22 cellular contexts compared by ENCODE assay signal in genomic region chr2:207549145-207549544, GRCh38. TPM values are rescaled to one million over a fixed set of nuclear protein-coding genes. Genes with fewer than 3 reads are reported as not detected.
DNase-seq lines count a peak whose midpoint lies in the region; ATAC-seq and TF ChIP-seq lines count a peak whose summit lies in the region.
"Had no signal": no experiment of that assay in that cellular context is flagged by ENCODE, and none has a peak within 500 bp of the region (broad histone marks: within the 10 kb centered on the region; RNA-seq: fewer than 3 reads in every experiment).

No MANE protein-coding gene starts in this region.

- TF ChIP-seq CTCF in cardiac muscle cell (IDR thresholded peaks at IDR 0.05; ENCODE audit: low read depth, low read length) (no peak), osteocyte (IDR thresholded peaks at IDR 0.05) (no peak), adrenal gland (IDR thresholded peaks at IDR 0.05) (no peak)

- H3K27ac ChIP-seq in cardiac muscle cell: peak overlapping the region; percentile 88
- H3K27ac ChIP-seq in adrenal gland: no peak overlapping the region
- H3K27ac ChIP-seq: BLaER1, Peyer's patch had no signal

- ATAC-seq in activated T-cell treated with anti-CD3 and anti-CD28 coated beads, Interleukin-2, amount 50 U/mL, for 4 hours: no peak
- ATAC-seq in activated T-helper 17 cell treated with anti-CD3 and anti-CD28 coated beads, Interleukin-2, amount 50 U/mL, for 72 hours (replicated peaks): no peak
- ATAC-seq in GM21390 (IDR thresholded peaks at IDR 0.05; ENCODE audit: unreplicated experiment): no peak
- ATAC-seq: mucosa of descending colon; stimulated activated effector memory CD8-positive, alpha-beta T cell treated with anti-CD3 and anti-CD28 coated beads, Interleukin-12 subunit alpha, Interleukin-12 subunit beta, amount 100 ng/mL, for 72 hours had no signal

- H3K4me3 ChIP-seq in cardiac muscle cell (peak overlapping the region; percentile 11), adrenal gland (no peak overlapping the region)
- H3K4me3 ChIP-seq: BLaER1, mucosa of descending colon, Peyer's patch had no signal

- peak overlapping the region; percentile 37 for H3K27ac Mint-ChIP-seq in activated T-cell treated with anti-CD3 and anti-CD28 coated beads, Interleukin-2, amount 50 U/mL, for 24 hours
- peak overlapping the region; percentile 53 for H3K27ac Mint-ChIP-seq in activated T-helper 17 cell treated with anti-CD3 and anti-CD28 coated beads, Interleukin-2, amount 50 U/mL, for 72 hours
- H3K27ac Mint-ChIP-seq in osteocyte (ENCODE audit: unreplicated experiment): peak overlapping the region; percentile 81
- H3K27ac Mint-ChIP-seq: activated T-helper 1 cell treated with anti-CD3 and anti-CD28 coated beads, Interleukin-12 subunit alpha, Interleukin-12 subunit beta, Interleukin-2, Interleukin-4 antibody, amounts not matched to agents 30 ng/mL and 10 ng/mL and 1 ng/mL, durations not matched to agents 14 hours and 24 hours and 36 hours; stimulated activated effector memory CD8-positive, alpha-beta T cell treated with anti-CD3 and anti-CD28 coated beads, Interleukin-12 subunit alpha, Interleukin-12 subunit beta, amount 100 ng/mL, for 72 hours had no signal

- H3K27me3 Mint-ChIP-seq in activated T-cell treated with anti-CD3 and anti-CD28 coated beads, Interleukin-2, amount 50 U/mL, for 24 hours: no peaks in the 10 kb centered on the region
- no peaks in the 10 kb centered on the region for H3K27me3 Mint-ChIP-seq in activated T-cell treated with anti-CD3 and anti-CD28 coated beads, Interleukin-2, amount 50 U/mL, for 4 hours (ENCODE audit: low read depth)
- H3K27me3 Mint-ChIP-seq in activated T-helper 17 cell treated with anti-CD3 and anti-CD28 coated beads, Interleukin-2, amount 50 U/mL, for 72 hours: no peaks in the 10 kb centered on the region
- no peaks in the 10 kb centered on the region for H3K27me3 Mint-ChIP-seq in osteocyte (ENCODE audit: unreplicated experiment)

- peaks cover 73% of the 10 kb centered on the region for H3K4me1 Mint-ChIP-seq in activated T-cell treated with anti-CD3 and anti-CD28 coated beads, Interleukin-2, amount 50 U/mL, for 24 hours (ENCODE audit: low read depth)
- peaks cover 63% of the 10 kb centered on the region for H3K4me1 Mint-ChIP-seq in activated T-cell treated with anti-CD3 and anti-CD28 coated beads, Interleukin-2, amount 50 U/mL, for 4 hours (ENCODE audit: low read depth)
- peaks cover 29% of the 10 kb centered on the region for H3K4me1 Mint-ChIP-seq in activated T-helper 17 cell treated with anti-CD3 and anti-CD28 coated beads, Interleukin-2, amount 50 U/mL, for 72 hours
- peaks cover 47% of the 10 kb centered on the region for H3K4me1 Mint-ChIP-seq in osteocyte (ENCODE audit: unreplicated experiment)

- intact Hi-C loops in adrenal gland (cut with DNase I): no loop called here

- H3K36me3 ChIP-seq in cardiac muscle cell (no peaks in the 10 kb centered on the region), adrenal gland (replicated peaks in 1 of 2) (no peaks in the 10 kb centered on the region)
- H3K36me3 ChIP-seq: Peyer's patch had no signal

- DNase-seq in activated T-cell treated with anti-CD3 and anti-CD28 coated beads, Interleukin-2, amount 50 U/mL, for 24 hours: no peak
- no peak for DNase-seq in activated T-cell treated with anti-CD3 and anti-CD28 coated beads, Interleukin-2, amount 50 U/mL, for 4 hours
- peak in 1 of 2 donors; percentile 26 for DNase-seq in cardiac muscle cell (ENCODE audit: low read depth in 1 of 2, low spot score in 1 of 2)
- no peak for DNase-seq in osteocyte (ENCODE audit: extremely low spot score, unreplicated experiment)
- DNase-seq in adrenal gland: no peak
- no peak for DNase-seq in NCI-H82 treated with DMSO at 0.1 percent for 48 hours (lab: John Stamatoyannopoulos, UW; ENCODE audit: unreplicated experiment)
- DNase-seq: 8988T; activated CD4-positive, alpha-beta T cell treated with anti-CD3 and anti-CD28 coated beads, Interleukin-2, amount 50 U/mL, for 4 hours; DMS79; head of caudate nucleus; kidney glomerular epithelial cell; mucosa of descending colon; NCI-H1092 treated with DMSO at 0.1 percent for 48 hours; NCI-H2107; NCI-H69; Peyer's patch; posterior cingulate gyrus had no signal

- H3K4me3 Mint-ChIP-seq in activated T-cell treated with anti-CD3 and anti-CD28 coated beads, Interleukin-2, amount 50 U/mL, for 24 hours: no peak overlapping the region
- H3K4me3 Mint-ChIP-seq in activated T-cell treated with anti-CD3 and anti-CD28 coated beads, Interleukin-2, amount 50 U/mL, for 4 hours: no peak overlapping the region
- H3K4me3 Mint-ChIP-seq in activated T-helper 17 cell treated with anti-CD3 and anti-CD28 coated beads, Interleukin-2, amount 50 U/mL, for 72 hours: no peak overlapping the region
- no peak overlapping the region for H3K4me3 Mint-ChIP-seq in osteocyte (ENCODE audit: unreplicated experiment)
- H3K4me3 Mint-ChIP-seq: activated T-helper 1 cell treated with anti-CD3 and anti-CD28 coated beads, Interleukin-12 subunit alpha, Interleukin-12 subunit beta, Interleukin-2, Interleukin-4 antibody, amounts not matched to agents 30 ng/mL and 10 ng/mL and 1 ng/mL, durations not matched to agents 14 hours and 24 hours and 36 hours; stimulated activated effector memory CD8-positive, alpha-beta T cell treated with anti-CD3 and anti-CD28 coated beads, Interleukin-12 subunit alpha, Interleukin-12 subunit beta, amount 100 ng/mL, for 72 hours had no signal

- H3K27me3 ChIP-seq in cardiac muscle cell: no peaks in the 10 kb centered on the region
- no peaks in the 10 kb centered on the region for H3K27me3 ChIP-seq in adrenal gland
- H3K27me3 ChIP-seq: BLaER1, Peyer's patch had no signal

- H3K4me1 ChIP-seq in cardiac muscle cell (ENCODE audit: low read depth) (peaks cover 42% of the 10 kb centered on the region), adrenal gland (replicated peaks in 1 of 2) (peaks cover 22 to 24% of the 10 kb centered on the region in 2 donors)
- H3K4me1 ChIP-seq: BLaER1 had no signal

- no peak for TF ChIP-seq POLR2A in adrenal gland (IDR thresholded peaks at IDR 0.05)

- H3K9me3 Mint-ChIP-seq in activated T-cell treated with anti-CD3 and anti-CD28 coated beads, Interleukin-2, amount 50 U/mL, for 24 hours: no peaks in the 10 kb centered on the region
- no peaks in the 10 kb centered on the region for H3K9me3 Mint-ChIP-seq in activated T-cell treated with anti-CD3 and anti-CD28 coated beads, Interleukin-2, amount 50 U/mL, for 4 hours
- no peaks in the 10 kb centered on the region for H3K9me3 Mint-ChIP-seq in activated T-helper 17 cell treated with anti-CD3 and anti-CD28 coated beads, Interleukin-2, amount 50 U/mL, for 72 hours
- no peaks in the 10 kb centered on the region for H3K9me3 Mint-ChIP-seq in osteocyte (ENCODE audit: unreplicated experiment)
- H3K9me3 Mint-ChIP-seq: activated T-helper 1 cell treated with anti-CD3 and anti-CD28 coated beads, Interleukin-12 subunit alpha, Interleukin-12 subunit beta, Interleukin-2, Interleukin-4 antibody, amounts not matched to agents 30 ng/mL and 10 ng/mL and 1 ng/mL, durations not matched to agents 14 hours and 24 hours and 36 hours; stimulated activated effector memory CD8-positive, alpha-beta T cell treated with anti-CD3 and anti-CD28 coated beads, Interleukin-12 subunit alpha, Interleukin-12 subunit beta, amount 100 ng/mL, for 72 hours had no signal

- WGBS in adrenal gland, 4 donors: 69 to 76% (median 73%) methylated on average over 2 of the region's 2 CpGs

- peaks cover 56% of the 10 kb centered on the region for H3K36me3 Mint-ChIP-seq in activated T-cell treated with anti-CD3 and anti-CD28 coated beads, Interleukin-2, amount 50 U/mL, for 24 hours (ENCODE audit: low read depth)
- peaks cover 19% of the 10 kb centered on the region for H3K36me3 Mint-ChIP-seq in activated T-cell treated with anti-CD3 and anti-CD28 coated beads, Interleukin-2, amount 50 U/mL, for 4 hours (ENCODE audit: insufficient read depth)
- peaks cover 52% of the 10 kb centered on the region for H3K36me3 Mint-ChIP-seq in activated T-helper 17 cell treated with anti-CD3 and anti-CD28 coated beads, Interleukin-2, amount 50 U/mL, for 72 hours (ENCODE audit: low read depth)
- H3K36me3 Mint-ChIP-seq in osteocyte (ENCODE audit: unreplicated experiment): peaks cover 2% of the 10 kb centered on the region

- H3K9me3 ChIP-seq in cardiac muscle cell (ENCODE audit: low read depth) (no peaks in the 10 kb centered on the region), adrenal gland (replicated peaks in 1 of 3) (no peaks in the 10 kb centered on the region)
- H3K9me3 ChIP-seq: BLaER1, mucosa of descending colon, Peyer's patch had no signal

RNA-seq across cellular contexts. Expression of gene CREB1, which starts 19.4 kb away (rescaled TPM):
- 10 to 100 TPM; 55.2 to 71.1 (median 59.5) TPM for total RNA-seq in activated T-cell treated with anti-CD3 and anti-CD28 coated beads, Interleukin-2, amount 50 U/mL, for 4 hours
- 10 to 100 TPM; 84.2 to 97.5 TPM for total RNA-seq in activated T-helper 17 cell treated with anti-CD3 and anti-CD28 coated beads, Interleukin-2, amount 50 U/mL, for 72 hours
- total RNA-seq in cardiac muscle cell (24.1 and 48.9 TPM in 2 replicates), osteocyte (71.0 and 74.2 TPM in 2 replicates), adrenal gland (10 to 100 TPM; 24.8 to 77.8 (median 42.1) TPM)
- polyA plus RNA-seq in cardiac muscle cell (31.9 and 54.0 TPM in 2 replicates), adrenal gland (10 to 100 TPM in 1 of 3 donors, 1 to 10 TPM in 2; 3.2 to 29.7 (median 7.2) TPM)
